In genomic region chr1:31386576-31387243, GRCh38 we compare ENCODE assay signal across 1 cellular context.
TF ChIP-seq lines count a peak whose summit lies in the region.

No MANE protein-coding gene starts in this region.

TF ChIP-seq in HEK293, 187 proteins besides CTCF, POLR2A, EP300 and RAD21 (continued from another document):
- TF ChIP-seq HIC1 (tag by site-specific recombination; IDR thresholded peaks at IDR 0.05) (peak; percentile 76), ZBTB21 (tag by site-specific recombination; IDR thresholded peaks at IDR 0.05) (peak; percentile 86), ATF2 (tag by site-specific recombination; IDR thresholded peaks at IDR 0.05; ENCODE audit: low read depth) (peak; percentile 96), ZSCAN4 (tag by site-specific recombination; IDR thresholded peaks at IDR 0.05) (peak; percentile 85), ZFP69B (tag by site-specific recombination; IDR thresholded peaks at IDR 0.05) (peak; percentile 59; the same call in 1 of the 2 replicates), ZNF629 (tag by site-specific recombination; IDR thresholded peaks at IDR 0.05) (peak; percentile 87), ZNF366 (tag by site-specific recombination; conservative IDR thresholded peaks at IDR 0.05) (0 out of 2 replicates have a peak, but pooled peaks have one; percentile 30)
- TF ChIP-seq, protein P1, sequence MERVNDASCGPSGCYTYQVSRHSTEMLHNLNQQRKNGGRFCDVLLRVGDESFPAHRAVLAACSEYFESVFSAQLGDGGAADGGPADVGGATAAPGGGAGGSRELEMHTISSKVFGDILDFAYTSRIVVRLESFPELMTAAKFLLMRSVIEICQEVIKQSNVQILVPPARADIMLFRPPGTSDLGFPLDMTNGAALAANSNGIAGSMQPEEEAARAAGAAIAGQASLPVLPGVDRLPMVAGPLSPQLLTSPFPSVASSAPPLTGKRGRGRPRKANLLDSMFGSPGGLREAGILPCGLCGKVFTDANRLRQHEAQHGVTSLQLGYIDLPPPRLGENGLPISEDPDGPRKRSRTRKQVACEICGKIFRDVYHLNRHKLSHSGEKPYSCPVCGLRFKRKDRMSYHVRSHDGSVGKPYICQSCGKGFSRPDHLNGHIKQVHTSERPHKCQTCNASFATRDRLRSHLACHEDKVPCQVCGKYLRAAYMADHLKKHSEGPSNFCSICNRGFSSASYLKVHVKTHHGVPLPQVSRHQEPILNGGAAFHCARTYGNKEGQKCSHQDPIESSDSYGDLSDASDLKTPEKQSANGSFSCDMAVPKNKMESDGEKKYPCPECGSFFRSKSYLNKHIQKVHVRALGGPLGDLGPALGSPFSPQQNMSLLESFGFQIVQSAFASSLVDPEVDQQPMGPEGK (tag by site-specific recombination; IDR thresholded peaks at IDR 0.05): peak; percentile 73
- TF ChIP-seq, protein P2, sequence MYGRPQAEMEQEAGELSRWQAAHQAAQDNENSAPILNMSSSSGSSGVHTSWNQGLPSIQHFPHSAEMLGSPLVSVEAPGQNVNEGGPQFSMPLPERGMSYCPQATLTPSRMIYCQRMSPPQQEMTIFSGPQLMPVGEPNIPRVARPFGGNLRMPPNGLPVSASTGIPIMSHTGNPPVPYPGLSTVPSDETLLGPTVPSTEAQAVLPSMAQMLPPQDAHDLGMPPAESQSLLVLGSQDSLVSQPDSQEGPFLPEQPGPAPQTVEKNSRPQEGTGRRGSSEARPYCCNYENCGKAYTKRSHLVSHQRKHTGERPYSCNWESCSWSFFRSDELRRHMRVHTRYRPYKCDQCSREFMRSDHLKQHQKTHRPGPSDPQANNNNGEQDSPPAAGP (tag by site-specific recombination; IDR thresholded peaks at IDR 0.05): peak; percentile 35; the same call in 1 of the 2 replicates
